In the genomic region with DNA sequence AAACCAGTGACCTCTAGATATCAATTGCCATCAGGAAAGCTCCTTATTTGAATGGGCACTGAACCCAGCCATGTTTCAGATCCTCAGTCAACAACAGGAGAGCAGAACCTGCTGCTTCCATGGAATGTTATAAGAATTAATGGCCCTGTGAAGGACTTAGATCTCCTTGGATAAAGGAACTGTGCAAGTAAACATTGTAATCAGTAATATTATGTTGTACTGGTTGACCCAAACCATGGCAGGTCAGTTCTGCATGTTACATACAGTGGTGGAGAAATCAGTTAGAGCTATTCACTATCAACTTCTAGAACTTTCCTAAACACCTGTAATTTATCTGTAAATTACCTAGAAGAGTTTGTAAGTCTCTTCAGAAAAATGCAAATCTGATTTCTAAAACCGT, we compare ENCODE assay signal across 2 cellular contexts.
TF ChIP-seq lines count a peak whose summit lies in the region.

No MANE protein-coding gene starts in this region.

TF ChIP-seq in SK-N-SH, 30 proteins besides CTCF, POLR2A, EP300 and RAD21 (continued from another document):
- TF ChIP-seq, protein P1, sequence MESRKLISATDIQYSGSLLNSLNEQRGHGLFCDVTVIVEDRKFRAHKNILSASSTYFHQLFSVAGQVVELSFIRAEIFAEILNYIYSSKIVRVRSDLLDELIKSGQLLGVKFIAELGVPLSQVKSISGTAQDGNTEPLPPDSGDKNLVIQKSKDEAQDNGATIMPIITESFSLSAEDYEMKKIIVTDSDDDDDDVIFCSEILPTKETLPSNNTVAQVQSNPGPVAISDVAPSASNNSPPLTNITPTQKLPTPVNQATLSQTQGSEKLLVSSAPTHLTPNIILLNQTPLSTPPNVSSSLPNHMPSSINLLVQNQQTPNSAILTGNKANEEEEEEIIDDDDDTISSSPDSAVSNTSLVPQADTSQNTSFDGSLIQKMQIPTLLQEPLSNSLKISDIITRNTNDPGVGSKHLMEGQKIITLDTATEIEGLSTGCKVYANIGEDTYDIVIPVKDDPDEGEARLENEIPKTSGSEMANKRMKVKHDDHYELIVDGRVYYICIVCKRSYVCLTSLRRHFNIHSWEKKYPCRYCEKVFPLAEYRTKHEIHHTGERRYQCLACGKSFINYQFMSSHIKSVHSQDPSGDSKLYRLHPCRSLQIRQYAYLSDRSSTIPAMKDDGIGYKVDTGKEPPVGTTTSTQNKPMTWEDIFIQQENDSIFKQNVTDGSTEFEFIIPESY (IDR thresholded peaks at IDR 0.05; ENCODE audit: borderline replicate concordance, low read depth), result no peak
- TF ChIP-seq GATA2 (CRISPR knock-in tag; IDR thresholded peaks at IDR 0.05) (no peak), FOSL2 (IDR thresholded peaks at IDR 0.05; ENCODE audit: borderline replicate concordance, low read depth) (no peak), CHD2 (IDR thresholded peaks at IDR 0.05; ENCODE audit: low read length, partially characterized antibody) (no peak)
TF ChIP-seq in SK-N-SH: peak in this region for 0.

TF ChIP-seq in SK-N-SH treated with all-trans-retinoic acid at 6 μM for 48 hours, 23 proteins besides CTCF, POLR2A, EP300 and RAD21 (continued from another document):
- TF ChIP-seq PPARA (CRISPR knock-in tag; IDR thresholded peaks at IDR 0.05; ENCODE audit: borderline replicate concordance), result no peak
- no peak for TF ChIP-seq RARB (CRISPR knock-in tag; IDR thresholded peaks at IDR 0.05)
- no peak for TF ChIP-seq ZNF565 (CRISPR knock-in tag; conservative IDR thresholded peaks at IDR 0.05; ENCODE audit: low read depth)
- no peak for TF ChIP-seq BACH2 (CRISPR knock-in tag; IDR thresholded peaks at IDR 0.05; ENCODE audit: borderline replicate concordance)
- TF ChIP-seq, protein P2, sequence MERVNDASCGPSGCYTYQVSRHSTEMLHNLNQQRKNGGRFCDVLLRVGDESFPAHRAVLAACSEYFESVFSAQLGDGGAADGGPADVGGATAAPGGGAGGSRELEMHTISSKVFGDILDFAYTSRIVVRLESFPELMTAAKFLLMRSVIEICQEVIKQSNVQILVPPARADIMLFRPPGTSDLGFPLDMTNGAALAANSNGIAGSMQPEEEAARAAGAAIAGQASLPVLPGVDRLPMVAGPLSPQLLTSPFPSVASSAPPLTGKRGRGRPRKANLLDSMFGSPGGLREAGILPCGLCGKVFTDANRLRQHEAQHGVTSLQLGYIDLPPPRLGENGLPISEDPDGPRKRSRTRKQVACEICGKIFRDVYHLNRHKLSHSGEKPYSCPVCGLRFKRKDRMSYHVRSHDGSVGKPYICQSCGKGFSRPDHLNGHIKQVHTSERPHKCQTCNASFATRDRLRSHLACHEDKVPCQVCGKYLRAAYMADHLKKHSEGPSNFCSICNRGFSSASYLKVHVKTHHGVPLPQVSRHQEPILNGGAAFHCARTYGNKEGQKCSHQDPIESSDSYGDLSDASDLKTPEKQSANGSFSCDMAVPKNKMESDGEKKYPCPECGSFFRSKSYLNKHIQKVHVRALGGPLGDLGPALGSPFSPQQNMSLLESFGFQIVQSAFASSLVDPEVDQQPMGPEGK (CRISPR knock-in tag; IDR thresholded peaks at IDR 0.05; ENCODE audit: borderline replicate concordance), result no peak
- no peak for TF ChIP-seq ZC3H10 (CRISPR knock-in tag; IDR thresholded peaks at IDR 0.05)
- no peak for TF ChIP-seq ZNF70 (CRISPR knock-in tag; IDR thresholded peaks at IDR 0.05)
- no peak for TF ChIP-seq POU6F1 (CRISPR knock-in tag; IDR thresholded peaks at IDR 0.05; ENCODE audit: borderline replicate concordance, low read depth)
